Comparison of ENCODE assay signal across 8 cellular contexts in the genomic region with DNA sequence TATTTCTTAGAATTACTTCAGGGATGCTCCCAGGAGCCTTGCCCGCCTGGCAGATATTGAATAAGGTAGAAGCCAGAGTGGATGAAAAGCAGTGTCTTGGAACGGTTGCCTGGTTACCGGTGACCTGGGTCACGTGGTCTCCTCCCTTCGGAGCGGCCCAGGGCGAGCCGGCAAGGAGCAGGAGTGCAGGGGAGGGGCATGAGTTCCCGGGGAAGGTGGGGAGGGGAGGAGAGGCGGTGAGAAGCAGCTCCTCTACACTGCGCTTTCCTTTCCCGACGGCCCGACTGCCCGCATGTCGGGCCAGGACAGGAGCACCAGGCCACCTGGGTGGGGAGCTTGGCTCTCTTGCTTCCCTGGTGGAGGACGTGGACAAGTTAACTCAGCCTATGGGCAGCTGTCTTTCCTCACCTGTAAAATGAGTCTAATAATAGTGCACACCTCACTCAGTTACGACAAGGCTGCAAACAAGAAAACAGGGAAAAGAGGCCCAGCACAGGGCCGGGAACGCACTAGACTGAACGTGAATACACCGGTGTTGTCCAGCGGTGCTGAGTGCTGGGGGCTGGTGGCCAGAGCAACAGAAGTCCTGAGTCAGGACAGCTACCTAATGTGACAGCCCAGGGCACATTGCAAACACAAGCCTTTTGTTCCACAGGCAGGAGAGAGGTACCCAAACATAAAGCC.
A peak's percentile ranks its signal among the peaks of the same experiment; 100 is the strongest.
DNase-seq lines count a peak whose midpoint lies in the region; ATAC-seq lines count a peak whose summit lies in the region.

No MANE protein-coding gene starts in this region.

- ATAC-seq in esophagus mucosa (peak; percentile 75), T-cell (replicated peaks in 1 of 4) (no peak)

- H3K27me3 Mint-ChIP-seq in T-cell = peaks cover 50 to 51% of the 10 kb centered on the region in 2 donors

- H3K9me3 Mint-ChIP-seq in T-cell = no peaks in the 10 kb centered on the region

- DNase-seq in DMS79 treated with DMSO at 0.1 percent for 48 hours (lab: John Stamatoyannopoulos, UW) (peak; percentile 82), NCI-H2196 (lab: John Stamatoyannopoulos, UW; ENCODE audit: unreplicated experiment) (peak; percentile 58), nucleus accumbens (lab: John Stamatoyannopoulos, UW) (peak in 34 of 56 donors; percentile 0 to 70 (median 20)), KG1 (lab: John Stamatoyannopoulos, UW) (no peak), superior temporal gyrus (ENCODE audit: extremely low spot score) (no peak), T-cell (no peak)
- DNase-seq in activated naive CD4-positive, alpha-beta T cell treated with Interleukin-2 at 50 U/mL for 16 hours = no peak

- CTCF ChIA-PET in T-cell (lab: Charles Lee) = no interaction called here

- H3K27ac Mint-ChIP-seq in T-cell = no peak overlapping the region

- no peaks in the 10 kb centered on the region for H3K4me1 Mint-ChIP-seq in T-cell

- POLR2A ChIA-PET in T-cell (lab: Charles Lee) = no interaction called here

- no peaks in the 10 kb centered on the region for H3K36me3 Mint-ChIP-seq in T-cell

- H3K4me3 Mint-ChIP-seq in T-cell = no peak overlapping the region

Comparison
In these comparisons a context has a peak if more than half of its experiments do, and no peak if none do; other contexts are left out.
1. DNase-seq: peak in DMS79 treated with DMSO at 0.1 percent for 48 hours (single experiment), NCI-H2196 (single experiment) and nucleus accumbens (34 of 56); none in activated naive CD4-positive, alpha-beta T cell treated with Interleukin-2 at 50 U/mL for 16 hours (single experiment), KG1 (single experiment), superior temporal gyrus (single experiment) and T-cell (0 of 34).